Comparison of ENCODE assay signal across 6 cellular contexts in the genomic region with DNA sequence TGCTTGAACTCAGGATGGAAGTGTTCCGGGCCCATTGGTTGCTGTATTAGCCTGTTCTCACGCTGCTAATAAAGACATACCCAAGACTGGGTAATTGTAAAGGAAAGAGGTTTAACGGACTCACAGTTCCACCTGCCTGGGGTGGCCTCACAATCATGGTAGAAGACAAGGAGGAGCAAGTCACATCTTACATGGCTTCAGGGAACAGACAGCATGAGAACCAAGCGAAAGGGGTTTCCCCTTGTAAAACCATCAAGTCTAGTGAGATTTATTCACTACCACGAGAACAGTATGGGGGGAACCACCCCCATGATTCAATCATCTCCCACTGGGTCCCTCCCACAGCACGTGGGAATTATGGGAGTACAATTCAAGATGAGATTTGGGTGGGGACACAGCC. TPM values are rescaled to one million over a fixed set of nuclear protein-coding genes. Genes with fewer than 3 reads are reported as not detected.
DNase-seq lines count a peak whose midpoint lies in the region; ATAC-seq, FAIRE-seq and TF ChIP-seq lines count a peak whose summit lies in the region.
"Not testable (repeated sequence)": the region's sequence is repeated elsewhere in the genome, so short reads cannot be mapped to it uniquely, and the experiment has no call there.

No MANE protein-coding gene starts in this region.

- not testable (repeated sequence) for TF ChIP-seq EP300 in K562 (IDR thresholded peaks at IDR 0.05; ENCODE audit: low read length); H1 (IDR thresholded peaks at IDR 0.05; ENCODE audit: borderline replicate concordance in 1 of 2, low read depth in 2 of 2, low read length in 2 of 2)

- H2BK20ac ChIP-seq in H1 (ENCODE audit: low read length), result not testable (repeated sequence)

- not testable (repeated sequence) for H3K27me3 ChIP-seq in GM23338 (ENCODE audit: insufficient read depth); Panc1 (ENCODE audit: control insufficient read depth, insufficient read depth, low read length); K562 (ENCODE audit: control insufficient read depth in 2 of 2, insufficient read depth in 2 of 2, low read length in 2 of 2); H1 (replicated peaks in 1 of 4; ENCODE audit: control insufficient read depth in 3 of 4, extremely low read depth in 1 of 4, insufficient read depth in 3 of 4, low read length in 3 of 4); mesenchymal stem cell (ENCODE audit: control insufficient read depth in 1 of 2, insufficient read depth in 1 of 2, low read length in 2 of 2)

- H3K56ac ChIP-seq in H1 (replicated peaks; ENCODE audit: insufficient read length, low read depth, low read length), result not testable (repeated sequence)

- not testable (repeated sequence) for H4K5ac ChIP-seq in H1 (ENCODE audit: insufficient read length, low read depth, low read length)

- not testable (repeated sequence) for H3K9ac ChIP-seq in K562 (ENCODE audit: insufficient read depth in 1 of 2, low read depth in 2 of 2, low read length in 2 of 2); H1 (replicated peaks in 1 of 4; ENCODE audit: extremely low read depth in 1 of 4, low read depth in 3 of 4, low read length in 3 of 4)
- peak overlapping the region; percentile 39 for H3K9ac ChIP-seq in mesenchymal stem cell (ENCODE audit: low read length)

- H3K23me2 ChIP-seq in H1 (ENCODE audit: low read depth, low read length), result not testable (repeated sequence)

- not testable (repeated sequence) for H3K27me3 Mint-ChIP-seq in GM23338 (ENCODE audit: insufficient read depth, low read depth, poor library complexity); stimulated activated memory B cell treated with anti-CD40 and anti-IgM and Interleukin-4, amounts not matched to agents 10 μg/mL and 1 μg/mL and 100 μg/mL, for 72 hours

- in situ Hi-C loops in Panc1 (cut with HindIII; ENCODE audit: low pct_unique_long_range_greater_than_20kb, low sequenced_read_pairs), result not testable (repeated sequence)
- in situ Hi-C loops in K562 (cut with MboI), result loop anchor here (10.0 kb wide), 1 partner anchor 193 kb away; no protein-coding TSS in a partner anchor

- DNase-seq in GM23338 (ENCODE audit: low spot score); Panc1 (ENCODE audit: low read depth, low spot score); K562 (ENCODE audit: extremely low read depth in 1 of 4, low spot score in 3 of 4); H1 (ENCODE audit: low read depth in 1 of 2, low spot score in 2 of 2); mesenchymal stem cell: not testable (repeated sequence)

- BruUV-seq in Panc1 (replicated peaks; lab: Mats Ljungman, UMichigan), result TSS peak; percentile 68
- BruUV-seq in K562 (replicated peaks; lab: Mats Ljungman, UMichigan), result not testable (repeated sequence)

- H3K9me3 Mint-ChIP-seq in GM23338; stimulated activated memory B cell treated with anti-CD40 and anti-IgM and Interleukin-4, amounts not matched to agents 10 μg/mL and 1 μg/mL and 100 μg/mL, for 72 hours: not testable (repeated sequence)

- H2AFZ ChIP-seq in GM23338; K562 (ENCODE audit: low read depth, low read length); H1 (ENCODE audit: low read length); mesenchymal stem cell (ENCODE audit: low read depth, low read length): not testable (repeated sequence)

- H3F3A ChIP-seq in GM23338 (replicated peaks; ENCODE audit: low read depth), result not testable (repeated sequence)

- ATAC-seq in GM23338; Panc1; K562; stimulated activated memory B cell treated with anti-CD40 and anti-IgM and Interleukin-4, amounts not matched to agents 10 μg/mL and 1 μg/mL and 100 μg/mL, for 72 hours: not testable (repeated sequence)

- H2AK5ac ChIP-seq in H1 (ENCODE audit: low read depth, low read length); mesenchymal stem cell (ENCODE audit: low read length, severe bottlenecking): not testable (repeated sequence)

- H2BK12ac ChIP-seq in H1 (ENCODE audit: low read depth, low read length); mesenchymal stem cell (ENCODE audit: low read length in 2 of 2): not testable (repeated sequence)

- not testable (repeated sequence) for H4K91ac ChIP-seq in H1 (replicated peaks; ENCODE audit: insufficient read length, low read length); mesenchymal stem cell (ENCODE audit: low read length)

- TF ChIP-seq POLR2A in K562 (conservative IDR thresholded peaks at IDR 0.05); H1 (IDR thresholded peaks at IDR 0.05; ENCODE audit: control extremely low read depth in 1 of 2, low read depth in 2 of 2, low read length in 2 of 2): not testable (repeated sequence)

- not testable (repeated sequence) for H3K4me1 ChIP-seq in GM23338 (ENCODE audit: insufficient read depth); Panc1 (ENCODE audit: control insufficient read depth, insufficient read depth, low read length); H1 (replicated peaks in 1 of 4; ENCODE audit: control insufficient read depth in 3 of 4, insufficient read depth in 4 of 4, low read length in 3 of 4); mesenchymal stem cell (ENCODE audit: control insufficient read depth, insufficient read depth, low read depth, low read length)
- peaks cover 0 to 19% of the 10 kb centered on the region in 2 experiments; a peak in 2 of 5 replicates for H3K4me1 ChIP-seq in K562 (replicated peaks in 1 of 2; ENCODE audit: control insufficient read depth in 2 of 2, insufficient read depth in 2 of 2, low read length in 2 of 2)

- H4K8ac ChIP-seq in H1 (ENCODE audit: extremely low read depth, insufficient read depth, low read length); mesenchymal stem cell (ENCODE audit: low read length): not testable (repeated sequence)

- 80% methylated on average over 6 of the region's 6 CpGs for WGBS in K562 (ENCODE audit: insufficient coverage, low coverage, missing lambda C conversion rate)
- 95% methylated on average over 6 of the region's 6 CpGs; no CpG with 5 or more reads in 1 of the 2 experiments for WGBS in H1 (ENCODE audit: extremely low coverage in 1 of 2, insufficient coverage in 1 of 2, insufficient read length in 1 of 2, insufficient replicate concordance in 2 of 2, low coverage in 1 of 2, low lambda C conversion rate in 2 of 2, missing lambda C conversion rate in 1 of 2), 2 experiments
- WGBS in mesenchymal stem cell, result 88% methylated on average over 4 of the region's 6 CpGs

- H3K4me3 Mint-ChIP-seq in GM23338; stimulated activated memory B cell treated with anti-CD40 and anti-IgM and Interleukin-4, amounts not matched to agents 10 μg/mL and 1 μg/mL and 100 μg/mL, for 72 hours: not testable (repeated sequence)

- CTCF ChIA-PET in Panc1 (lab: Charles Lee), result not testable (repeated sequence)
- CTCF ChIA-PET in K562 (lab: Yijun Ruan, JAX; ENCODE audit: low intra/inter-chr PET ratio) (interaction anchor here (0.6 to 1.3 kb wide), 3 partner anchors 46 to 239 kb away, joined by 3 to 8 read pairs (median 3); no protein-coding TSS in a partner anchor), H1 (lab: Charles Lee; ENCODE audit: partially characterized antibody) (interaction anchor here (0.7 to 2.3 kb wide), 5 partner anchors 9 to 177 kb away, joined by 3 to 8 read pairs (median 4); no protein-coding TSS in a partner anchor)

- not testable (repeated sequence) for H3K4me1 Mint-ChIP-seq in GM23338; stimulated activated memory B cell treated with anti-CD40 and anti-IgM and Interleukin-4, amounts not matched to agents 10 μg/mL and 1 μg/mL and 100 μg/mL, for 72 hours

- H3K79me2 ChIP-seq in GM23338 (replicated peaks; ENCODE audit: insufficient read depth); K562 (ENCODE audit: control insufficient read depth, insufficient read depth, low read length); H1 (ENCODE audit: control insufficient read depth in 1 of 2, insufficient read depth in 2 of 2, low read length in 2 of 2): not testable (repeated sequence)

- H3K27ac ChIP-seq in GM23338 (ENCODE audit: low read depth), result peak overlapping the region; percentile 59; the same call in 1 of the 2 replicates
- H3K27ac ChIP-seq in Panc1 (ENCODE audit: low read length); K562 (ENCODE audit: extremely low read depth, low read depth, low read length); H1 (ENCODE audit: low read depth, low read length); mesenchymal stem cell (ENCODE audit: low read length, poor library complexity, severe bottlenecking): not testable (repeated sequence)

- not testable (repeated sequence) for H3K14ac ChIP-seq in H1 (ENCODE audit: insufficient read length); mesenchymal stem cell (ENCODE audit: low read length in 2 of 2)

- not testable (repeated sequence) for H3K4ac ChIP-seq in H1 (replicated peaks; ENCODE audit: insufficient read length, low read depth, low read length); mesenchymal stem cell (ENCODE audit: low read depth in 1 of 2, low read length in 2 of 2)

- POLR2A ChIA-PET in Panc1 (lab: Charles Lee), result not testable (repeated sequence)
- POLR2A ChIA-PET in K562 (lab: Yijun Ruan, JAX), result interaction anchor here (0.6 kb wide), 2 partner anchors 12 to 20 kb away, joined by 3 read pairs; a partner anchor contains a TSS
- POLR2A ChIA-PET in H1 (lab: Charles Lee; ENCODE audit: partially characterized antibody), result interaction anchor here (1.4 kb wide), 1 partner anchor 11 kb away, joined by 3 read pairs; no protein-coding TSS in a partner anchor

- not testable (repeated sequence) for H3K4me3 ChIP-seq in GM23338; Panc1 (ENCODE audit: low read depth in 2 of 2, low read length in 2 of 2); K562; H1 (ENCODE audit: extremely low read depth in 1 of 4, insufficient read depth in 2 of 4, low read depth in 3 of 4, low read length in 4 of 4); mesenchymal stem cell (ENCODE audit: insufficient read depth in 1 of 2, low read depth in 1 of 2, low read length in 2 of 2)

- H3K36me3 Mint-ChIP-seq in GM23338 (ENCODE audit: low read depth), result peaks cover 18% of the 10 kb centered on the region
- peaks cover 12% of the 10 kb centered on the region for H3K36me3 Mint-ChIP-seq in stimulated activated memory B cell treated with anti-CD40 and anti-IgM and Interleukin-4, amounts not matched to agents 10 μg/mL and 1 μg/mL and 100 μg/mL, for 72 hours

- not testable (repeated sequence) for H3K27ac Mint-ChIP-seq in GM23338
- peak overlapping the region; percentile 52 for H3K27ac Mint-ChIP-seq in stimulated activated memory B cell treated with anti-CD40 and anti-IgM and Interleukin-4, amounts not matched to agents 10 μg/mL and 1 μg/mL and 100 μg/mL, for 72 hours

- not testable (repeated sequence) for H2BK120ac ChIP-seq in H1 (replicated peaks; ENCODE audit: low read depth, low read length); mesenchymal stem cell (ENCODE audit: low read depth, low read length)

- H3K9me3 ChIP-seq in Panc1 (ENCODE audit: control insufficient read depth, insufficient read depth, low read depth, low read length); K562 (replicated peaks; ENCODE audit: control insufficient read depth, insufficient read depth, low read depth, low read length); H1 (ENCODE audit: insufficient read depth in 2 of 2, low read depth in 1 of 2, low read length in 1 of 2); mesenchymal stem cell (ENCODE audit: control insufficient read depth, low read length): not testable (repeated sequence)

- H3K9me1 ChIP-seq in K562 (ENCODE audit: control insufficient read depth, insufficient read depth, low read length), result not testable (repeated sequence)

- not testable (repeated sequence) for H3K4me2 ChIP-seq in GM23338; K562 (ENCODE audit: insufficient read depth, low read length); H1 (ENCODE audit: insufficient read depth in 1 of 2, low read depth in 2 of 2, low read length in 2 of 2); mesenchymal stem cell (ENCODE audit: low read length, poor library complexity, severe bottlenecking)

- not testable (repeated sequence) for H3K79me1 ChIP-seq in H1 (ENCODE audit: low read depth, low read length); mesenchymal stem cell (replicated peaks; ENCODE audit: low read length, poor library complexity, severe bottlenecking)

- not testable (repeated sequence) for TF ChIP-seq RAD21 in K562 (CRISPR knock-in tag; conservative IDR thresholded peaks at IDR 0.05 in 1 of 2, IDR thresholded peaks at IDR 0.05 in 1 of 2); H1 (IDR thresholded peaks at IDR 0.05 in 1 of 2, conservative IDR thresholded peaks at IDR 0.05 in 1 of 2; ENCODE audit: low read depth in 2 of 2, low read length in 2 of 2)

- not testable (repeated sequence) for H3K36me3 ChIP-seq in GM23338 (ENCODE audit: insufficient read depth); Panc1 (ENCODE audit: control insufficient read depth, insufficient read depth, low read length); H1 (ENCODE audit: control insufficient read depth in 2 of 4, insufficient read depth in 4 of 4, low read length in 3 of 4)
- H3K36me3 ChIP-seq in K562 (ENCODE audit: control insufficient read depth, insufficient read depth, low read length) (peaks cover 22% of the 10 kb centered on the region; the same call in 2 of the 3 replicates), mesenchymal stem cell (ENCODE audit: control insufficient read depth in 1 of 2, insufficient read depth in 2 of 2, low read depth in 1 of 2, low read length in 2 of 2) (peaks cover 16 to 41% of the 10 kb centered on the region in 2 experiments)

- H3K23ac ChIP-seq in H1 (ENCODE audit: insufficient read length); mesenchymal stem cell (ENCODE audit: low read length in 2 of 2): not testable (repeated sequence)

- TF ChIP-seq CTCF in GM23338 (conservative IDR thresholded peaks at IDR 0.05; ENCODE audit: low read depth in 2 of 2); Panc1 (IDR thresholded peaks at IDR 0.05); K562 (IDR thresholded peaks at IDR 0.05 in 2 of 3, conservative IDR thresholded peaks at IDR 0.05 in 1 of 3; ENCODE audit: insufficient read depth in 2 of 3, low read depth in 1 of 3, low read length in 3 of 3); H1 (IDR thresholded peaks at IDR 0.05; ENCODE audit: control extremely low read depth in 1 of 3, insufficient read depth in 1 of 3, low read depth in 1 of 3, low read length in 3 of 3): not testable (repeated sequence)

- H4K20me1 ChIP-seq in GM23338 (replicated peaks; ENCODE audit: insufficient read depth); K562 (replicated peaks; ENCODE audit: control insufficient read depth, insufficient read depth, low read length); H1 (replicated peaks in 1 of 2; ENCODE audit: control insufficient read depth in 1 of 2, insufficient read depth in 2 of 2, low read length in 2 of 2): not testable (repeated sequence)

- H3K18ac ChIP-seq in H1 (ENCODE audit: extremely low read depth, low read length); mesenchymal stem cell (ENCODE audit: low read depth in 1 of 2, low read length in 2 of 2): not testable (repeated sequence)

- not testable (repeated sequence) for H3K9me2 ChIP-seq in GM23338 (ENCODE audit: insufficient read depth)

- intact Hi-C loops in Panc1 (cut with micrococcal nuclease; ENCODE audit: unreplicated experiment) (loop anchor here (10.0 kb wide), 1 partner anchor 193 kb away; no protein-coding TSS in a partner anchor), K562 (cut with micrococcal nuclease) (loop anchor here (5.0 kb wide), 3 partner anchors 151 to 236 kb away; a partner anchor contains a TSS)

- 0 out of 2 replicates have a peak overlapping the region, but pooled peaks have one; percentile 60 for H2BK5ac ChIP-seq in H1 (ENCODE audit: low read depth, low read length)
- H2BK5ac ChIP-seq in mesenchymal stem cell (ENCODE audit: low read depth, low read length, poor library complexity, severe bottlenecking), result not testable (repeated sequence)

- H2BK15ac ChIP-seq in H1 (ENCODE audit: low read length); mesenchymal stem cell (ENCODE audit: low read depth, poor library complexity, severe bottlenecking): not testable (repeated sequence)

- not testable (repeated sequence) for FAIRE-seq in K562 (lab: Jason Lieb, UNC); H1 (lab: Jason Lieb, UNC)

RNA-seq across cellular contexts. Expression of a gene that starts 12.6 kb away (rescaled TPM):
- total RNA-seq in GM23338 (2014; rRNA removed; shearing (Covaris generic)), result 220 and 268 TPM in 2 replicates
- 138 and 170 TPM in 2 replicates for polyA plus RNA-seq in GM23338 (2016; fragmentation: Nextera tagmentation; extraction: Ambion mirVana)
- total RNA-seq in Panc1 (2021; ENCODE audit: unreplicated experiment), result 163 TPM
- 112 TPM for polyA plus RNA-seq in Panc1 (2012; ENCODE audit: insufficient read length)
- total RNA-seq in K562 (2011; cell fraction: chromatin; rRNA removed; ENCODE audit: low replicate concordance), result 136 and 375 TPM in 2 replicates
- 57.0 and 86.1 TPM in 2 replicates for total RNA-seq in K562 (2011; cell fraction: nucleolus; rRNA removed)
- 132 and 147 TPM in 2 replicates for total RNA-seq in K562 (2011; cell fraction: nucleoplasm; rRNA removed)
- 96.1 and 103 TPM in 2 replicates for total RNA-seq in K562 (2014; rRNA removed)
- 110 and 132 TPM in 2 replicates for total RNA-seq in K562 (2014; rRNA removed; fragmentation: Illumina TruSeq; extraction: Trizol)
- total RNA-seq in K562 (2015; rRNA removed; fragmentation: Illumina TruSeq; extraction: Trizol), result 111 and 117 TPM in 2 replicates
- total RNA-seq in K562 (2021), result 90.3 and 91.2 TPM in 2 replicates
- 58.4 and 75.6 TPM in 2 replicates for polyA plus RNA-seq in K562 (2011; rRNA removed)
- polyA plus RNA-seq in K562 (2011; cell fraction: cytosol; rRNA removed), result 25.4 and 35.3 TPM in 2 replicates
- 95.8 and 111 TPM in 2 replicates for polyA plus RNA-seq in K562 (2011; cell fraction: nucleus; rRNA removed)
- polyA plus RNA-seq in K562 (2012), result 45.4 and 55.1 TPM in 2 replicates
- 69.1 and 80.6 TPM in 2 replicates for polyA plus RNA-seq in K562 (2014; fragmentation: Illumina TruSeq; extraction: Trizol)
- polyA plus RNA-seq in K562 (2014; fragmentation: Nextera tagmentation; extraction: Ambion mirVana), result 10 to 100 TPM; 20.3 to 32.5 TPM
- 46.7 and 48.4 TPM in 2 replicates for polyA plus RNA-seq in K562 (2014; rRNA removed)
- 179 and 197 TPM in 2 replicates for polyA minus RNA-seq in K562 (2011; rRNA and poly(A)+ RNA removed)
- polyA minus RNA-seq in K562 (2011; cell fraction: cytosol; rRNA and poly(A)+ RNA removed), result 67.2 and 87.0 TPM in 2 replicates
- polyA minus RNA-seq in K562 (2011; cell fraction: nucleus; rRNA and poly(A)+ RNA removed), result 114 and 187 TPM in 2 replicates
- total RNA-seq in H1 (2021; fragmentation: NEBNext Ultra II Directional; extraction: Animal tissue kit (Norgen Biotek cat#: 25700)), result 146 and 150 TPM in 2 replicates
- polyA plus RNA-seq in H1 (2011; rRNA removed), result 44.6 and 48.8 TPM in 2 replicates
- polyA plus RNA-seq in H1 (2011; cell fraction: cytosol; rRNA removed), result 56.3 TPM
- 109 TPM for polyA plus RNA-seq in H1 (2011; cell fraction: nucleus; rRNA removed)
- 58.7 to 84.4 TPM (median 70.3 TPM) in 4 replicates for polyA plus RNA-seq in H1 (2012, experiment 1 of 2)
- polyA plus RNA-seq in H1 (2012, experiment 2 of 2), result 7.0 TPM
- 64.9 TPM for polyA plus RNA-seq in H1 (2013, experiment 1 of 2)
- 66.0 TPM for polyA plus RNA-seq in H1 (2013, experiment 2 of 2)
- 113 and 126 TPM in 2 replicates for polyA minus RNA-seq in H1 (2011; rRNA and poly(A)+ RNA removed)
- polyA minus RNA-seq in H1 (2011; cell fraction: cytosol; rRNA and poly(A)+ RNA removed), result 150 TPM
- 209 TPM for polyA minus RNA-seq in H1 (2011; cell fraction: nucleus; rRNA and poly(A)+ RNA removed)
- 39.3 TPM for polyA plus RNA-seq in mesenchymal stem cell (2013, experiment 1 of 2)
- 39.5 TPM for polyA plus RNA-seq in mesenchymal stem cell (2013, experiment 2 of 2)
